ENCODE assay signal across 8 cellular contexts in the genomic region with DNA sequence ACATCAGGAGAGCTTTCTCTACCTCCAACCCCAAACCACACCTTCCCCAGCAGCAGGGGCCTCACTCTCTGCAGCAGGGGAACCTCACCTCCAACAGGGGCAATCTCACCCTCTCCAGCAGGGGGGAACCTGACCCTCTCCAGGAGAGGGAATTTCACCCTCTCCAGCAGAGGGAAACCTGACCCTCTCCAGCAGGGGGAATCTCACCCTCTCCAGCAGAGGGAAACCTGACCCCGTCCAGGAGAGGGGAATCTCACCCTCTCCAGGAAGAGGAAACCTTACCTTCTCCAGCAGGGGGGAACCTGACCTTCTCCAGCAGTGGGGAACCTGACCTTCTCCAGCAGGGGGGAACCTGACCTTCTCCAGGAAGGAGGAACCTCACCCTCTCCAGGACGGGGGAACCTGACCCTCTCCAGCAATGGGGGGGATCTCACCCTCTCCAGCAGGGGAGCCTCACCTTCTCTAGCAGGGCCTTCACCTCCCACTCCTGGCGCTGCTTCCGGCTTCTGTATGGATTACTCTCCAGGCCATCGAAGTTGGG. TPM values are rescaled to one million over a fixed set of nuclear protein-coding genes. Genes with fewer than 3 reads are reported as not detected.
DNase-seq lines count a peak whose midpoint lies in the region; ATAC-seq, FAIRE-seq and TF ChIP-seq lines count a peak whose summit lies in the region.

No MANE protein-coding gene starts in this region.

- TF ChIP-seq POLR2A in body of pancreas (IDR thresholded peaks at IDR 0.05): no peak

- H3K4me3 Mint-ChIP-seq in mesothelial cell of epicardium: no peak overlapping the region

- H3K27me3 Mint-ChIP-seq in mesothelial cell of epicardium (ENCODE audit: low read depth): no peaks in the 10 kb centered on the region

- no peaks in the 10 kb centered on the region for H3K9me3 ChIP-seq in body of pancreas

- H3K27ac ChIP-seq in body of pancreas: peak overlapping the region in 1 of 4 donors; percentile 17

- H3K36me3 ChIP-seq in body of pancreas (replicated peaks in 1 of 2; ENCODE audit: insufficient read depth in 1 of 2, low read depth in 2 of 2): peaks cover 0 to 8% of the 10 kb centered on the region in 2 donors

- peaks cover 10% of the 10 kb centered on the region for H3K36me3 Mint-ChIP-seq in mesothelial cell of epicardium

- FAIRE-seq in G401.6 (lab: Jason Lieb, UNC): peak; percentile 15

- peaks cover 21% of the 10 kb centered on the region for H3K4me1 Mint-ChIP-seq in mesothelial cell of epicardium

- DNase-seq in A172 (ENCODE audit: low spot score): peak; percentile 57
- peak; percentile 45 for DNase-seq in NCI-H2196 (lab: John Stamatoyannopoulos, UW; ENCODE audit: unreplicated experiment)
- DNase-seq in body of pancreas: peak in 1 of 4 donors; percentile 26
- no peak for DNase-seq in mesothelial cell of epicardium (ENCODE audit: low spot score in 2 of 2, unreplicated experiment in 2 of 2)
- DNase-seq in putamen (ENCODE audit: low spot score): no peak

- 67% methylated on average over 5 of the region's 5 CpGs; no CpG with 5 or more reads in 1 of the 2 donors for WGBS in body of pancreas, 2 donors

- peaks cover 26% of the 10 kb centered on the region for H3K4me1 ChIP-seq in body of pancreas

- TF ChIP-seq CTCF in body of pancreas (IDR thresholded peaks at IDR 0.05): peak in 5 of 7 experiments; percentile 34 to 63 (median 55)
- peak; percentile 36 for TF ChIP-seq CTCF in mesothelial cell of epicardium (IDR thresholded peaks at IDR 0.05; ENCODE audit: unreplicated experiment)

- no peak overlapping the region for H3K4me3 ChIP-seq in body of pancreas

- H3K9me3 Mint-ChIP-seq in mesothelial cell of epicardium: no peaks in the 10 kb centered on the region

- peak; percentile 25 for ATAC-seq in body of pancreas
- ATAC-seq in GM21423 (IDR thresholded peaks at IDR 0.05; ENCODE audit: unreplicated experiment): no peak
- no peak for ATAC-seq in GM18861 (IDR thresholded peaks at IDR 0.05; ENCODE audit: unreplicated experiment)

- intact Hi-C loops in body of pancreas (cut with DNase I): no loop called here

- H3K27ac Mint-ChIP-seq in mesothelial cell of epicardium: no peak overlapping the region

- no peaks in the 10 kb centered on the region for H3K27me3 ChIP-seq in body of pancreas

RNA-seq across cellular contexts. Expression of a gene that starts 3.1 kb away (rescaled TPM):
- 0.07 TPM in 2 replicates for total RNA-seq in A172 (2014; rRNA removed; shearing (Covaris generic))
- total RNA-seq in body of pancreas (1 to 10 TPM; 3.9 to 5.6 TPM), mesothelial cell of epicardium (3.9 to 4.6 TPM (median 4.3 TPM) in 3 replicates)

RNA-seq across cellular contexts. Expression of a gene that starts 8.2 kb away (rescaled TPM):
- 2,019 and 2,446 TPM in 2 replicates for total RNA-seq in A172 (2014; rRNA removed; shearing (Covaris generic))
- total RNA-seq in body of pancreas (1,000 to 10,000 TPM in 1 of 2 donors, 100 to 1,000 TPM in 1; 772 to 1,608 TPM), mesothelial cell of epicardium (2,626 to 2,771 TPM (median 2,750 TPM) in 3 replicates)

RNA-seq across cellular contexts. Expression of a gene that starts 8.4 kb away (rescaled TPM):
- 23.2 and 34.3 TPM in 2 replicates for total RNA-seq in A172 (2014; rRNA removed; shearing (Covaris generic))
- total RNA-seq in body of pancreas (10 to 100 TPM; 37.1 to 40.5 TPM), mesothelial cell of epicardium (67.2 to 69.8 TPM (median 69.6 TPM) in 3 replicates)

RNA-seq across cellular contexts. Expression of a gene that starts 9.0 kb away (rescaled TPM):
- total RNA-seq in A172 (2014; rRNA removed; shearing (Covaris generic)): 77.9 and 95.4 TPM in 2 replicates
- total RNA-seq in body of pancreas (10 to 100 TPM; 27.8 to 43.2 TPM), mesothelial cell of epicardium (46.2 to 53.6 TPM (median 52.0 TPM) in 3 replicates)

RNA-seq across cellular contexts. Expression of a gene that starts 9.4 kb away (rescaled TPM):
- total RNA-seq in A172 (2014; rRNA removed; shearing (Covaris generic)): 85.3 and 93.7 TPM in 2 replicates
- 10 to 100 TPM; 10.2 to 19.7 TPM for total RNA-seq in body of pancreas
- 38.7 to 43.0 TPM (median 39.9 TPM) in 3 replicates for total RNA-seq in mesothelial cell of epicardium

Comparison
In these comparisons a context has a peak if more than half of its experiments do, and no peak if none do; other contexts are left out.
1. DNase-seq: peak in A172 (single experiment) and NCI-H2196 (single experiment); none in mesothelial cell of epicardium (0 of 2) and putamen (single experiment).